Comparison of ENCODE assay signal across 8 cellular contexts in genomic region chr3:32399030-32399620, GRCh38. TPM values are rescaled to one million over a fixed set of nuclear protein-coding genes. Genes with fewer than 3 reads are reported as not detected.
A peak's percentile ranks its signal among the peaks of the same experiment; 100 is the strongest.
DNase-seq lines count a peak whose midpoint lies in the region; ATAC-seq and TF ChIP-seq lines count a peak whose summit lies in the region.

No MANE protein-coding gene starts in this region.

- peaks cover 65% of the 10 kb centered on the region for H3K4me1 Mint-ChIP-seq in T-helper 1 cell treated with Interleukin-12 subunit alpha and Interleukin-12 subunit beta and Interleukin-4 antibody, amounts not matched to agents 30 μg/mL and 1 μg/mL, for 36 hours (ENCODE audit: low read depth)
- H3K4me1 Mint-ChIP-seq in endothelial cell (ENCODE audit: unreplicated experiment) (peaks cover 49% of the 10 kb centered on the region), osteocyte (ENCODE audit: unreplicated experiment) (peaks cover 25% of the 10 kb centered on the region)

- DNase-seq in NCI-H524 (lab: John Stamatoyannopoulos, UW) (peak; percentile 47 to 77), NCI-H524 treated with DMSO at 0.1 percent for 48 hours (lab: John Stamatoyannopoulos, UW) (no peak), HFF-Myc (ENCODE audit: extremely low read depth, low read depth) (no peak), endothelial cell (ENCODE audit: low spot score) (peak; percentile 43), osteocyte (ENCODE audit: extremely low spot score, unreplicated experiment) (no peak)
- no peak for DNase-seq in stimulated activated CD4-positive, alpha-beta T cell treated with anti-CD3 and anti-CD28 coated beads, Interleukin-2, amount 100 ng/mL, for 48 hours

- ATAC-seq in HG02798 (IDR thresholded peaks at IDR 0.05; ENCODE audit: poor library complexity, unreplicated experiment) = no peak

- H3K27ac Mint-ChIP-seq in T-helper 1 cell treated with Interleukin-12 subunit alpha and Interleukin-12 subunit beta and Interleukin-4 antibody, amounts not matched to agents 30 μg/mL and 1 μg/mL, for 36 hours = peak overlapping the region; percentile 69
- H3K27ac Mint-ChIP-seq in endothelial cell (ENCODE audit: unreplicated experiment) = peak overlapping the region; percentile 45
- no peak overlapping the region for H3K27ac Mint-ChIP-seq in osteocyte (ENCODE audit: unreplicated experiment)

- H3K4me3 Mint-ChIP-seq in T-helper 1 cell treated with Interleukin-12 subunit alpha and Interleukin-12 subunit beta and Interleukin-4 antibody, amounts not matched to agents 30 μg/mL and 1 μg/mL, for 36 hours = no peak overlapping the region
- H3K4me3 Mint-ChIP-seq in endothelial cell (ENCODE audit: unreplicated experiment) = no peak overlapping the region
- no peak overlapping the region for H3K4me3 Mint-ChIP-seq in osteocyte (ENCODE audit: unreplicated experiment)

- peaks cover 23% of the 10 kb centered on the region for H3K36me3 Mint-ChIP-seq in T-helper 1 cell treated with Interleukin-12 subunit alpha and Interleukin-12 subunit beta and Interleukin-4 antibody, amounts not matched to agents 30 μg/mL and 1 μg/mL, for 36 hours (ENCODE audit: low read depth)
- H3K36me3 Mint-ChIP-seq in endothelial cell (ENCODE audit: low read depth, unreplicated experiment) (peaks cover 3% of the 10 kb centered on the region), osteocyte (ENCODE audit: unreplicated experiment) (no peaks in the 10 kb centered on the region)

- no peaks in the 10 kb centered on the region for H3K9me3 Mint-ChIP-seq in T-helper 1 cell treated with Interleukin-12 subunit alpha and Interleukin-12 subunit beta and Interleukin-4 antibody, amounts not matched to agents 30 μg/mL and 1 μg/mL, for 36 hours
- no peaks in the 10 kb centered on the region for H3K9me3 Mint-ChIP-seq in endothelial cell (ENCODE audit: unreplicated experiment)
- H3K9me3 Mint-ChIP-seq in osteocyte (ENCODE audit: unreplicated experiment) = no peaks in the 10 kb centered on the region

- peak; percentile 57 for TF ChIP-seq CTCF in HFF-Myc (IDR thresholded peaks at IDR 0.05; ENCODE audit: low read depth, low read length, missing control alignments)
- TF ChIP-seq CTCF in endothelial cell (IDR thresholded peaks at IDR 0.05; ENCODE audit: unreplicated experiment) = peak; percentile 88
- TF ChIP-seq CTCF in osteocyte (IDR thresholded peaks at IDR 0.05) = peak; percentile 63

- no peaks in the 10 kb centered on the region for H3K27me3 Mint-ChIP-seq in T-helper 1 cell treated with Interleukin-12 subunit alpha and Interleukin-12 subunit beta and Interleukin-4 antibody, amounts not matched to agents 30 μg/mL and 1 μg/mL, for 36 hours (ENCODE audit: low read depth)
- peaks cover 12% of the 10 kb centered on the region for H3K27me3 Mint-ChIP-seq in endothelial cell (ENCODE audit: unreplicated experiment)
- no peaks in the 10 kb centered on the region for H3K27me3 Mint-ChIP-seq in osteocyte (ENCODE audit: unreplicated experiment)

- H3K4me3 ChIP-seq in HFF-Myc (replicated peaks; ENCODE audit: low read depth, low read length) = no peak overlapping the region

RNA-seq across cellular contexts. Expression of gene CMTM7, which starts 7.5 kb away (rescaled TPM):
- total RNA-seq in endothelial cell (ENCODE audit: unreplicated experiment) (54.4 TPM), osteocyte (14.7 and 17.8 TPM in 2 replicates)

Comparison
In these comparisons a context has a peak if more than half of its experiments do, and no peak if none do; other contexts are left out.
1. DNase-seq: peak in NCI-H524 (2 of 2) and endothelial cell (single experiment); none in NCI-H524 treated with DMSO at 0.1 percent for 48 hours (single experiment), HFF-Myc (single experiment), osteocyte (single experiment) and stimulated activated CD4-positive, alpha-beta T cell treated with anti-CD3 and anti-CD28 coated beads, Interleukin-2, amount 100 ng/mL, for 48 hours (0 of 2).
2. Peak in every context shown above with its lines, with median percentiles within 50 percentile points of each other: CTCF ChIP-seq.